ENCODE assay signal across 21 cellular contexts in the genomic region with DNA sequence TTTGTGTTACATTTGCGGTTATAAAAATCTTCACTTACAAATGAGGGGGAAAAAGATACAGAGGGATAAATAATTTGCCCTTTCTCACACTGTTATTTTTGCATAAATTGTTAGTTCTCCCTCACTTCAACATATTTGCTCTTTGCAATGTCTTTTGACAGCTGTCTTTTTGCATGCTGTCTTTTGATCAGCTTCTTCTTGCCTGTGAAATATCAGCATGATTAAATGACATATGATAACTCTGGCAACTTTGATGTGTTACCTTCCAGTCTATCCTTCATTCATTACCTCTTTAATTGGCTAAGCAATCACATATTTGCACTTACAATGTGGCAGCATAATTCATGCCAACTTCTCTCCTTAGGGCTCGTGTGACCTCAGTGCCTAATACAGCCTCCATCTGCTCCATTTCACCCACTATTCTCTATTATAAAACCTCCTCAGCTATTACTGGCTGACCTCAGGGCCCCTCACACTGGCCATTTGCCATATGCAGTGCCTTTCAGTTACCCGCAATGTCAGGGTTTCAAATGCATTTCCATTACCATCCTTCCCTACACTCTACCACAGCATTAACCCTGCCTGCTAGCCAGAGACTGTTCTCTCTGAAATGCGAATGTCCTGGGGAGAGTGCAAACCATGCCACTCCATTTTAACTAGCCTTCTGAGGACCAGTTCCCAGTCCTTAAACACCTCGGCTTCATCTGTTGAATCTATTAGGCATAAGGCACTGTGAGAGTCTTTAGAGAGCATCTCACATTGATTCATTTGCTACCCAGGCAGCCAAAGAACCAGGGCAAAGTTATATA.
"Had no signal": no experiment of that assay in that cellular context is flagged by ENCODE, and none has a peak within 500 bp of the region (broad histone marks: within the 10 kb centered on the region; RNA-seq: fewer than 3 reads in every experiment).

No MANE protein-coding gene starts in this region.

- DNase-seq: cortex of kidney; effector CD8-positive, alpha-beta T cell; head of caudate nucleus; hippocampal formation; islet precursor cell; mammary epithelial cell; mucosa of descending colon; naive thymus-derived CD8-positive, alpha-beta T cell; nucleus accumbens; psoas muscle; retina; right lobe of liver; stimulated activated CD4-positive, alpha-beta T cell treated with anti-CD3 and anti-CD28 coated beads, Interleukin-4, amount 100 ng/mL, for 1 hour; tibial artery; upper lobe of left lung; uterus had no signal

- H3K9ac ChIP-seq: neural progenitor cell, parathyroid adenoma had no signal

- H3K9me3 ChIP-seq: psoas muscle, right lobe of liver, tibial artery, upper lobe of left lung, uterus had no signal

- H2AFZ ChIP-seq: neural progenitor cell, parathyroid adenoma had no signal

- H3K4me3 ChIP-seq: dorsolateral prefrontal cortex, mucosa of descending colon, neural progenitor cell, psoas muscle, right lobe of liver, tibial artery, upper lobe of left lung, uterus had no signal

- H3K79me2 ChIP-seq: parathyroid adenoma had no signal

- H3K27ac ChIP-seq: dorsolateral prefrontal cortex, neural progenitor cell, parathyroid adenoma, psoas muscle, right lobe of liver, tibial artery, upper lobe of left lung, uterus had no signal

- H3K4me2 ChIP-seq: neural progenitor cell had no signal

- H3K36me3 ChIP-seq: neural progenitor cell, right lobe of liver, tibial artery, upper lobe of left lung, uterus had no signal

- H3K4me1 ChIP-seq: neural progenitor cell, parathyroid adenoma, psoas muscle, right lobe of liver, tibial artery, upper lobe of left lung, uterus had no signal

- ATAC-seq: left lobe of liver; mucosa of descending colon; naive thymus-derived CD8-positive, alpha-beta T cell; psoas muscle; right lobe of liver; stimulated activated memory B cell treated with anti-CD40 and anti-IgM and Interleukin-4, amounts not matched to agents 10 μg/mL and 1 μg/mL and 100 μg/mL, for 72 hours had no signal

- H3K27me3 ChIP-seq: neural progenitor cell, right lobe of liver, tibial artery, upper lobe of left lung, uterus had no signal
